9 cellular contexts compared by ENCODE assay signal in the genomic region with DNA sequence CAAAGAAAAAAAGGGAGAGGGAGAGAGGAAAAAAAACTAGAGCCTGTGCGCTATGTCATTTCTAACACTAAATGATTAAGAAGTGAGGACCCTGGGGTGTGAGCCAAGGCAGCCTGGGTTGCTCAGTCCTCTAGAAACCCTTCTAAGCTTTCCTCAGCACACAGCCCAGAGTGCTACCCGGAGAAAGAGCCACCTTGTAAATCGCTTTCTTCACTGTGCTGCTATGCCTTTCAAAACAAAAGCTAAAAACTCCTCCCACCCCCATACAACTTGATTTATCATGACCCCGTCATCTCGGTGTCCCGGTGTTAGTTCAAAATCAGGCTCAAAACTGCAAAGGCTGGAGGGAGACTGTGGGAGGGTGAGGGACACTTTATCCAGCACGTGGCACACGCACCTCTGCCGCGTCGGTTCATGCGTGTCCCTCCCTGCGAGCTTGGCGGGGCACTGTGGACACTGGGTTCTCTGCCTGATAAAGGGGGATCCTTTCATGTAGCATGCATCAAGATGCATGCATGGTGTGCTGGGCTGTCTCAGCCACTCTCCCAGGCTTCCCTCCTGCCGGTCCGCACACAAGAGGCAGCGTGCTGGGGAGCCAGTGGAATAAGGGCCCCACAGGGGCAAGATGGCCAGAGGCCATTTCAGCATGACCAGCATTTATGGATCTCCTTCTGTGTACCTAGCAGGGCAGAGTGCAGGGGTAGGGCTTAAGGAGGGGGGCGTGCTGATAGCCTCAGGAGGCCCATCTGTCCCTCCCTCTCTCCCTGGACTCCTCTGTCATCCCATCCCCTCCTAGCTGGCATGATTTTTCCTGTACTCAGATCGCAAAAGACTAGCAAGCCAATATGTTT.
DNase-seq lines count a peak whose midpoint lies in the region; ATAC-seq and TF ChIP-seq lines count a peak whose summit lies in the region.
"Had no signal": no experiment of that assay in that cellular context is flagged by ENCODE, and none has a peak within 500 bp of the region (broad histone marks: within the 10 kb centered on the region; RNA-seq: fewer than 3 reads in every experiment).

No MANE protein-coding gene starts in this region.

- no peak for TF ChIP-seq RAD21 in IMR-90 (IDR thresholded peaks at IDR 0.05; ENCODE audit: low read length)

- intact Hi-C loops in IMR-90 (cut with micrococcal nuclease), result loop anchor here (1.0 to 5.0 kb wide), 3 partner anchors 67 to 168 kb away; no protein-coding TSS in a partner anchor

- H3K4me1 ChIP-seq in IMR-90 (ENCODE audit: control insufficient read depth, insufficient read depth, low read length), result peaks cover 46% of the 10 kb centered on the region
- peaks cover 17% of the 10 kb centered on the region for H3K4me1 ChIP-seq in endodermal cell (ENCODE audit: control insufficient read depth, insufficient read depth, low read length)
- H3K4me1 ChIP-seq in mesodermal cell (ENCODE audit: control insufficient read depth, insufficient read depth, low read length, poor library complexity, severe bottlenecking), result peaks cover 57% of the 10 kb centered on the region
- H3K4me1 ChIP-seq in thoracic aorta (ENCODE audit: control insufficient read depth in 1 of 2, low read depth in 2 of 2), result peaks cover 48 to 91% of the 10 kb centered on the region in 2 donors

- no TSS peak for BruUV-seq in IMR-90 (replicated peaks; lab: Mats Ljungman, UMichigan)

- CTCF ChIA-PET in IMR-90 (lab: Yijun Ruan, JAX), result no interaction called here

- peak overlapping the region; percentile 49 for H3K4ac ChIP-seq in IMR-90 (ENCODE audit: low read depth, low read length)

- H3K27ac ChIP-seq in IMR-90 (ENCODE audit: insufficient read depth, low read length) (peak overlapping the region; percentile 20; the same call in 1 of the 2 replicates), endodermal cell (ENCODE audit: low read depth, low read length) (peak overlapping the region; percentile 98), mesodermal cell (ENCODE audit: low read depth, low read length, severe bottlenecking) (peak overlapping the region; percentile 88), thoracic aorta (peak overlapping the region; percentile 95 to 97)

- H2BK20ac ChIP-seq in IMR-90 (ENCODE audit: low read depth, low read length), result peak overlapping the region; percentile 33

- POLR2A ChIA-PET in IMR-90 (lab: Charles Lee; ENCODE audit: unreplicated experiment), result no interaction called here

- peak overlapping the region; percentile 75 for H3K14ac ChIP-seq in IMR-90 (replicated peaks; ENCODE audit: low read depth, low read length)

- H4K5ac ChIP-seq in IMR-90 (ENCODE audit: low read depth, low read length), result no peak overlapping the region

- peak overlapping the region; percentile 37 for H2AFZ ChIP-seq in IMR-90 (replicated peaks; ENCODE audit: low read length, poor library complexity)

- 0 out of 2 replicates have a peak, but pooled peaks have one; percentile 9 for TF ChIP-seq POLR2A in IMR-90 (IDR thresholded peaks at IDR 0.05; ENCODE audit: low read depth, low read length)

- no peak overlapping the region for H2BK5ac ChIP-seq in IMR-90 (ENCODE audit: low read depth, low read length, poor library complexity, severe bottlenecking)

- H2AK9ac ChIP-seq in IMR-90 (replicated peaks; ENCODE audit: low read depth, low read length, poor library complexity), result peak overlapping the region; percentile 84

- H4K91ac ChIP-seq in IMR-90 (ENCODE audit: insufficient read depth, low read depth, low read length), result peak overlapping the region; percentile 70

- DNase-seq in IMR-90 (peak; percentile 38), endodermal cell (no peak), thoracic aorta (ENCODE audit: low spot score) (peak; percentile 36), hepatic stellate cell (ENCODE audit: low spot score) (no peak), NCI-H2081 treated with DMSO at 0.1 percent for 48 hours (lab: John Stamatoyannopoulos, UW) (no peak)
- DNase-seq: EL had no signal

- no peak overlapping the region for H3K4me3 Mint-ChIP-seq in endodermal cell

- ATAC-seq in IMR-90 (ENCODE audit: low read depth) (no peak), thoracic aorta (ENCODE audit: insufficient number of reproducible peaks, low FRiP score, low read depth) (no peak), GM21423 (IDR thresholded peaks at IDR 0.05; ENCODE audit: unreplicated experiment) (no peak), HG02610 (IDR thresholded peaks at IDR 0.05; ENCODE audit: unreplicated experiment) (no peak)

- H3K18ac ChIP-seq in IMR-90 (ENCODE audit: low read depth, low read length), result no peak overlapping the region; the same call in 1 of the 2 replicates

- H3K56ac ChIP-seq in IMR-90 (ENCODE audit: extremely low read depth, insufficient read depth, low read length), result peak overlapping the region; percentile 44; the same call in 1 of the 2 replicates

- H3K9me1 ChIP-seq in IMR-90 (ENCODE audit: insufficient read depth, low read length), result peaks cover 44% of the 10 kb centered on the region

- H3K4me1 Mint-ChIP-seq in endodermal cell, result peaks cover 38% of the 10 kb centered on the region

- no peak overlapping the region for H3K27ac Mint-ChIP-seq in endodermal cell

- WGBS in IMR-90 (ENCODE audit: extremely low coverage in 2 of 2, insufficient read length in 1 of 2), 2 experiments, result 45% methylated on average over 5 of the region's 19 CpGs; no CpG with 5 or more reads in 1 of the 2 experiments
- WGBS in endodermal cell (ENCODE audit: insufficient coverage in 1 of 2, insufficient read length in 1 of 2), 2 experiments, result 80 to 90% methylated on average over 10 to 19 of the region's 19 CpGs
- WGBS in mesodermal cell (ENCODE audit: insufficient coverage in 2 of 2), 2 experiments, result 81 to 84% methylated on average over 14 to 17 of the region's 19 CpGs

- in situ Hi-C loops in IMR-90 (cut with MboI; ENCODE audit: low sequenced_read_pairs), result loop anchor here (5.0 kb wide), 1 partner anchor 162 kb away; no protein-coding TSS in a partner anchor

- H3K9ac ChIP-seq in IMR-90 (ENCODE audit: low read depth, low read length) (peak overlapping the region; percentile 10; the same call in 1 of the 2 replicates), endodermal cell (ENCODE audit: extremely low read depth, low read length, poor library complexity, severe bottlenecking) (no peak overlapping the region)

- no peaks in the 10 kb centered on the region for H3K36me3 Mint-ChIP-seq in endodermal cell (ENCODE audit: low read depth)

- dilution Hi-C loops in IMR-90 (cut with HindIII; ENCODE audit: low sequenced_read_pairs, unreplicated experiment), result no loop called here

- peaks cover 62% of the 10 kb centered on the region for H4K20me1 ChIP-seq in IMR-90 (ENCODE audit: insufficient read depth, low read length)

- peak overlapping the region; percentile 89 for H3K23ac ChIP-seq in IMR-90 (ENCODE audit: low read depth, low read length)

- TF ChIP-seq CTCF in IMR-90 (conservative IDR thresholded peaks at IDR 0.05; ENCODE audit: low read depth, low read length) (no peak), endodermal cell (conservative IDR thresholded peaks at IDR 0.05) (no peak), thoracic aorta (IDR thresholded peaks at IDR 0.05) (no peak)

- peak overlapping the region in 1 of 2 experiments; percentile 59; a peak in 1 of 4 replicates for H4K8ac ChIP-seq in IMR-90 (ENCODE audit: low read depth in 2 of 2, low read length in 2 of 2)

- H3K27me3 Mint-ChIP-seq in endodermal cell (ENCODE audit: insufficient read depth), result no peaks in the 10 kb centered on the region

- H3K9me3 Mint-ChIP-seq in endodermal cell, result no peaks in the 10 kb centered on the region

- peak overlapping the region; percentile 46 for H2BK120ac ChIP-seq in IMR-90 (ENCODE audit: low read depth, low read length)

- peak overlapping the region; percentile 89 for H2AK5ac ChIP-seq in IMR-90 (ENCODE audit: low read depth, low read length)

- H3K36me3 ChIP-seq in IMR-90 (ENCODE audit: control insufficient read depth, insufficient read depth, low read length) (peaks cover 13% of the 10 kb centered on the region), endodermal cell (ENCODE audit: control insufficient read depth, insufficient read depth, low read length) (peaks cover 12% of the 10 kb centered on the region), mesodermal cell (ENCODE audit: control insufficient read depth, insufficient read depth, low read length) (peaks cover 13% of the 10 kb centered on the region), thoracic aorta (no peaks in the 10 kb centered on the region)

- H3K4me3 ChIP-seq in IMR-90 (ENCODE audit: insufficient read depth, low read depth, low read length) (no peak overlapping the region), endodermal cell (ENCODE audit: low read length) (no peak overlapping the region), mesodermal cell (ENCODE audit: extremely low read depth, insufficient read depth, low read length, poor library complexity, severe bottlenecking) (no peak overlapping the region), thoracic aorta (peak overlapping the region; percentile 57)

- H2BK15ac ChIP-seq in IMR-90 (ENCODE audit: low read depth, low read length), result 0 out of 3 replicates have a peak overlapping the region, but pooled peaks have one; percentile 6

- H3K9me3 ChIP-seq in IMR-90 (ENCODE audit: control insufficient read depth, insufficient read depth, low read length) (no peaks in the 10 kb centered on the region), endodermal cell (ENCODE audit: control insufficient read depth, low read length) (no peaks in the 10 kb centered on the region), mesodermal cell (ENCODE audit: control insufficient read depth, low read length) (no peaks in the 10 kb centered on the region), thoracic aorta (no peaks in the 10 kb centered on the region)

- peaks cover 23 to 93% of the 10 kb centered on the region in 2 experiments; a peak in 3 of 4 replicates for H3K79me1 ChIP-seq in IMR-90 (ENCODE audit: low read depth in 1 of 2, low read length in 2 of 2)

- peak overlapping the region; percentile 35 for H3K4me2 ChIP-seq in IMR-90 (ENCODE audit: low read depth, low read length)

- no peaks in the 10 kb centered on the region for H3K27me3 ChIP-seq in IMR-90 (ENCODE audit: control insufficient read depth, insufficient read depth, low read length)
- no peaks in the 10 kb centered on the region for H3K27me3 ChIP-seq in endodermal cell (ENCODE audit: control insufficient read depth, insufficient read depth, low read length, poor library complexity, severe bottlenecking)
- no peaks in the 10 kb centered on the region for H3K27me3 ChIP-seq in thoracic aorta (replicated peaks; ENCODE audit: insufficient read depth)

TF ChIP-seq in IMR-90, 13 proteins besides CTCF, POLR2A, EP300 and RAD21 (continues in another document):
- no peak for TF ChIP-seq RCOR1 (IDR thresholded peaks at IDR 0.05; ENCODE audit: insufficient replicate concordance, low read length)
- no peak for TF ChIP-seq ELK1 (IDR thresholded peaks at IDR 0.05; ENCODE audit: borderline replicate concordance, low read depth, low read length)

Comparison
In these comparisons a context has a peak if more than half of its experiments do, and no peak if none do; other contexts are left out.
1. DNase-seq: peak in IMR-90 (single experiment) and thoracic aorta (single experiment); none in endodermal cell (single experiment), hepatic stellate cell (single experiment) and NCI-H2081 treated with DMSO at 0.1 percent for 48 hours (single experiment).
2. H3K27ac ChIP-seq: peak in every context shown above with its lines; median percentile 98 in endodermal cell; 96 in thoracic aorta; 88 in mesodermal cell; 20 in IMR-90.